In the genomic region with DNA sequence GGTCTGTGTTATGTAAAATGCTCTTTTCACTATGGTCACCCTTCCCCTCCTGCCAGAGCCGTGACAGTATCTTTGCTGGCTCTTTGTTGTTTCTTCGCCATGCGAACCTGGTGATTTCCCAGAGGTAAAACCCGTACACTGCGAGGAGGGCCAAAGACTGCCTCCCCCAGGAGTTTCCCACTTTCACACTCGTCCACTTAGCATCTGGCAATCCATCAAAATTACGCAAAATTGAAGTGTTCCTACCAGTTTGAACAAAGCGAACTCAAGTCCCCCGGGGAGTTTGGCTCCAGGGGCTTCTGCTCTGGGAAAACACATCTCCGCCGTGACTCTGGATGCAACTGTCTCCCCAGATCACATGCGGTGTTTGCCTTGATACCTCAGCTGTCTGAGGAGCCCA, we compare ENCODE assay signal across 18 cellular contexts.
"Had no signal": no experiment of that assay in that cellular context is flagged by ENCODE, and none has a peak within 500 bp of the region (broad histone marks: within the 10 kb centered on the region; RNA-seq: fewer than 3 reads in every experiment).

No MANE protein-coding gene starts in this region.

- H3K9me3 ChIP-seq: ascending aorta, mucosa of descending colon, tibial nerve had no signal

- H3K4me3 ChIP-seq: ascending aorta, dorsolateral prefrontal cortex, mucosa of descending colon, tibial nerve had no signal

- H3K27ac Mint-ChIP-seq: activated CD4-positive, alpha-beta T cell treated with anti-CD3 and anti-CD28 coated beads, Interleukin-2, amount 10 ng/mL, durations not matched to agents 7 days and 5 days; activated naive CD8-positive, alpha-beta T cell treated with anti-CD3 and anti-CD28 coated beads, Interleukin-2, amount 10 ng/mL, durations not matched to agents 7 days and 5 days; immature natural killer cell; natural killer cell; stimulated activated memory B cell treated with anti-CD40 and anti-IgM and Interleukin-4, amounts not matched to agents 10 μg/mL and 1 μg/mL and 100 μg/mL, for 72 hours; T-helper 17 cell had no signal

- H3K36me3 Mint-ChIP-seq: activated naive CD8-positive, alpha-beta T cell treated with anti-CD3 and anti-CD28 coated beads, Interleukin-2, amount 10 ng/mL, durations not matched to agents 7 days and 5 days; immature natural killer cell; natural killer cell; stimulated activated memory B cell treated with anti-CD40 and anti-IgM and Interleukin-4, amounts not matched to agents 10 μg/mL and 1 μg/mL and 100 μg/mL, for 72 hours had no signal

- H3K9me3 Mint-ChIP-seq: activated CD4-positive, alpha-beta T cell treated with anti-CD3 and anti-CD28 coated beads, Interleukin-2, amount 10 ng/mL, durations not matched to agents 7 days and 5 days; activated naive CD8-positive, alpha-beta T cell treated with anti-CD3 and anti-CD28 coated beads, Interleukin-2, amount 10 ng/mL, durations not matched to agents 7 days and 5 days; immature natural killer cell; natural killer cell had no signal

- H3K36me3 ChIP-seq: ascending aorta, tibial nerve had no signal

- H3K4me1 Mint-ChIP-seq: activated CD4-positive, alpha-beta T cell treated with anti-CD3 and anti-CD28 coated beads, Interleukin-2, amount 10 ng/mL, durations not matched to agents 7 days and 5 days; activated naive CD8-positive, alpha-beta T cell treated with anti-CD3 and anti-CD28 coated beads, Interleukin-2, amount 10 ng/mL, durations not matched to agents 7 days and 5 days; immature natural killer cell; natural killer cell; T-helper 17 cell had no signal

- H3K4me3 Mint-ChIP-seq: activated CD4-positive, alpha-beta T cell treated with anti-CD3 and anti-CD28 coated beads, Interleukin-2, amount 10 ng/mL, durations not matched to agents 7 days and 5 days; activated naive CD8-positive, alpha-beta T cell treated with anti-CD3 and anti-CD28 coated beads, Interleukin-2, amount 10 ng/mL, durations not matched to agents 7 days and 5 days; immature natural killer cell; natural killer cell; stimulated activated memory B cell treated with anti-CD40 and anti-IgM and Interleukin-4, amounts not matched to agents 10 μg/mL and 1 μg/mL and 100 μg/mL, for 72 hours; T-helper 17 cell had no signal

- H3K27me3 ChIP-seq: ascending aorta, dorsolateral prefrontal cortex, tibial nerve had no signal

- ATAC-seq: left colon; mucosa of descending colon; natural killer cell; right cardiac atrium; stimulated activated memory B cell treated with anti-CD40 and anti-IgM and Interleukin-4, amounts not matched to agents 10 μg/mL and 1 μg/mL and 100 μg/mL, for 72 hours; T-helper 17 cell had no signal

- H3K27ac ChIP-seq: ascending aorta, dorsolateral prefrontal cortex, tibial nerve had no signal

- DNase-seq: activated CD4-positive, alpha-beta T cell treated with anti-CD3 and anti-CD28 coated beads, Interleukin-2, amount 10 ng/mL, durations not matched to agents 7 days and 5 days; activated CD4-positive, CD25-positive, alpha-beta regulatory T cell; activated gamma-delta T cell treated with Interleukin-2 at 50 U/mL for 16 hours; activated naive CD8-positive, alpha-beta T cell treated with anti-CD3 and anti-CD28 coated beads, Interleukin-2, amount 10 ng/mL, durations not matched to agents 7 days and 5 days; activated T-cell treated with anti-CD3 and anti-CD28 coated beads, Interleukin-2, amount 50 U/mL, for 48 hours; dorsolateral prefrontal cortex; hypothalamus; immature natural killer cell; left colon; mucosa of descending colon; natural killer cell; nucleus accumbens; right cardiac atrium; small intestine; T-helper 17 cell had no signal
